Comparison of ENCODE assay signal across 16 cellular contexts in the genomic region with DNA sequence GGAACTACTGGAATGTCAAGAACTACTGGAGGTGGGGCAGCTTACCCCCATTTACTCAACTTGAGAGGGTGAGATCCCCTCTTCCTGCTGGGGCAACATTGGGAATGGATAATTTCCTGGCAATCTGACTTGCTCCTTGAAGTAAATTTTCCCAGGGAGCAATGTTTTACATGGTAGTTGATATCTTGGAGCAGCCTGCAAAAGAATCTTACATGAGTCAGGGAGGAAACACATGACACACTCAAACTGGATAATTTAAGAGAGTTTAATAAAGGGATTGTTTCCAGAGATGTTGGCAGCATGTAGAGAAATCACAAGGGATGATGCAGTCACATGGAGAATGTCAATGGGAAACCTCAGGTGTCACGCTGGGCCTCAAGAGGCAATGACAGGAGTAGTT.
DNase-seq lines count a peak whose midpoint lies in the region; TF ChIP-seq lines count a peak whose summit lies in the region.
"Had no signal": no experiment of that assay in that cellular context is flagged by ENCODE, and none has a peak within 500 bp of the region (broad histone marks: within the 10 kb centered on the region; RNA-seq: fewer than 3 reads in every experiment).

No MANE protein-coding gene starts in this region.

- no peak overlapping the region for H3K4me2 ChIP-seq in fibroblast of lung (ENCODE audit: extremely low read depth, insufficient read depth, low read length)
- H3K4me2 ChIP-seq in trophoblast cell (ENCODE audit: low read length): no peak overlapping the region
- H3K4me2 ChIP-seq: BLaER1 had no signal

- no peaks in the 10 kb centered on the region for H3K27me3 Mint-ChIP-seq in Calu3 (ENCODE audit: unreplicated experiment)

- TF ChIP-seq CTCF in Calu3 (IDR thresholded peaks at IDR 0.05; ENCODE audit: unreplicated experiment) (no peak), fibroblast of lung (conservative IDR thresholded peaks at IDR 0.05 in 1 of 2, IDR thresholded peaks at IDR 0.05 in 1 of 2; ENCODE audit: low read depth in 1 of 2, low read length in 2 of 2) (no peak)

- H3K27ac ChIP-seq in fibroblast of lung (ENCODE audit: insufficient read depth, low read length): no peak overlapping the region
- H3K27ac ChIP-seq in trophoblast cell (ENCODE audit: low read depth, low read length): no peak overlapping the region
- H3K27ac ChIP-seq: adrenal gland, BLaER1, colonic mucosa, WERI-Rb-1 had no signal

- H3K18ac ChIP-seq in trophoblast cell (ENCODE audit: low read length): no peak overlapping the region

- DNase-seq in Calu3: no peak
- DNase-seq in LHCN-M2 (ENCODE audit: low read depth): peak; percentile 48
- peak; percentile 66 to 85 for DNase-seq in fibroblast of lung (ENCODE audit: low read depth in 2 of 2)
- DNase-seq in trophoblast cell: no peak
- DNase-seq in NCI-H2081 treated with DMSO at 0.1 percent for 48 hours (lab: John Stamatoyannopoulos, UW): no peak
- no peak for DNase-seq in NK-92 treated with Interleukin-12 subunit alpha and Interleukin-12 subunit beta, amount 100 ng/mL, for 24 hours (lab: John Stamatoyannopoulos, UW)
- DNase-seq in NCI-H748 treated with DMSO at 0.1 percent for 48 hours (lab: John Stamatoyannopoulos, UW): no peak
- no peak for DNase-seq in HuH-7.5 (ENCODE audit: low spot score)
- DNase-seq: activated CD8-positive, alpha-beta T cell treated with anti-CD3 and anti-CD28 coated beads, Interleukin-2, amount 10 ng/mL, durations not matched to agents 7 days and 5 days; adrenal gland; colonic mucosa; left ventricle myocardium superior; NCI-H69; SW 1271; WERI-Rb-1 had no signal

- H3K36me3 ChIP-seq in fibroblast of lung (ENCODE audit: control insufficient read depth, insufficient read depth, low read length) (no peaks in the 10 kb centered on the region), trophoblast cell (ENCODE audit: control insufficient read depth in 1 of 2, insufficient read depth in 2 of 2, low read length in 2 of 2) (no peaks in the 10 kb centered on the region)
- H3K36me3 ChIP-seq: adrenal gland, BLaER1, colonic mucosa, WERI-Rb-1 had no signal

- intact Hi-C loops in Calu3 (cut with micrococcal nuclease; ENCODE audit: unreplicated experiment): no loop called here

- no peak overlapping the region for H3K23ac ChIP-seq in trophoblast cell (ENCODE audit: low read length)

- no peak overlapping the region for H4K91ac ChIP-seq in trophoblast cell (ENCODE audit: low read depth, low read length)

- no TSS peak for BruUV-seq in Calu3 (replicated peaks; lab: Mats Ljungman, UMichigan)

- H3K79me1 ChIP-seq in trophoblast cell (ENCODE audit: low read length): no peaks in the 10 kb centered on the region

- H4K8ac ChIP-seq in trophoblast cell (ENCODE audit: low read depth, low read length): peak overlapping the region; percentile 9

- H3K27me3 ChIP-seq in fibroblast of lung (ENCODE audit: control insufficient read depth, insufficient read depth, low read length) (no peaks in the 10 kb centered on the region), trophoblast cell (ENCODE audit: insufficient read depth, low read length) (no peaks in the 10 kb centered on the region)
- H3K27me3 ChIP-seq: adrenal gland, colonic mucosa had no signal

- H2AFZ ChIP-seq in fibroblast of lung (ENCODE audit: low read length): no peak overlapping the region
- no peak overlapping the region for H2AFZ ChIP-seq in trophoblast cell (ENCODE audit: insufficient read depth, low read length, poor library complexity)

- H3K4me3 Mint-ChIP-seq in Calu3 (ENCODE audit: low read depth, unreplicated experiment): no peak overlapping the region
- H3K4me3 Mint-ChIP-seq: activated CD8-positive, alpha-beta T cell treated with anti-CD3 and anti-CD28 coated beads, Interleukin-2, amount 10 ng/mL, durations not matched to agents 7 days and 5 days had no signal

- H2AK5ac ChIP-seq in trophoblast cell (ENCODE audit: low read length): no peak overlapping the region

- H3K14ac ChIP-seq in trophoblast cell (ENCODE audit: low read length): no peak overlapping the region

- H4K12ac ChIP-seq in trophoblast cell (ENCODE audit: low read depth, low read length): no peak overlapping the region

- H4K20me1 ChIP-seq in fibroblast of lung (ENCODE audit: control insufficient read depth, extremely low read depth, insufficient read depth, low read length): no peaks in the 10 kb centered on the region
- H4K20me1 ChIP-seq: BLaER1 had no signal

- WGBS in trophoblast cell (ENCODE audit: extremely low coverage, insufficient coverage, insufficient read length): no CpG with 5 or more reads among the region's 1 CpG

- peaks cover 4% of the 10 kb centered on the region for H3K9me3 Mint-ChIP-seq in Calu3 (ENCODE audit: low read depth, unreplicated experiment)

- peaks cover 4% of the 10 kb centered on the region for H3K36me3 Mint-ChIP-seq in Calu3 (ENCODE audit: insufficient read depth, unreplicated experiment)

- no peak overlapping the region for H2BK120ac ChIP-seq in trophoblast cell (ENCODE audit: insufficient read depth, low read length, poor library complexity)

- CTCF ChIA-PET in Calu3 (lab: Charles Lee): no interaction called here

- H3K27ac Mint-ChIP-seq in Calu3 (ENCODE audit: unreplicated experiment): peak overlapping the region; percentile 26
- H3K27ac Mint-ChIP-seq: activated CD8-positive, alpha-beta T cell treated with anti-CD3 and anti-CD28 coated beads, Interleukin-2, amount 10 ng/mL, durations not matched to agents 7 days and 5 days had no signal

- H3K9me3 ChIP-seq in fibroblast of lung (ENCODE audit: control insufficient read depth, insufficient read depth, low read depth, low read length): no peaks in the 10 kb centered on the region
- H3K9me3 ChIP-seq in trophoblast cell (ENCODE audit: insufficient read depth, low read depth, low read length): peaks cover 1% of the 10 kb centered on the region
- H3K9me3 ChIP-seq: adrenal gland, BLaER1, colonic mucosa had no signal

- no peak overlapping the region for H3K4me3 ChIP-seq in fibroblast of lung (replicated peaks in 1 of 4; ENCODE audit: control extremely low read depth in 1 of 4, insufficient read depth in 1 of 4, low read depth in 3 of 4, low read length in 4 of 4)
- H3K4me3 ChIP-seq in trophoblast cell (ENCODE audit: low read depth, low read length): no peak overlapping the region
- H3K4me3 ChIP-seq: adrenal gland, BLaER1, colonic mucosa had no signal

- H2BK5ac ChIP-seq in trophoblast cell (ENCODE audit: low read depth, low read length, poor library complexity): no peak overlapping the region

- H3K9ac ChIP-seq in fibroblast of lung (ENCODE audit: insufficient read depth, low read length) (no peak overlapping the region), trophoblast cell (ENCODE audit: low read length) (no peak overlapping the region)
- H3K9ac ChIP-seq: BLaER1 had no signal

- H3K4me1 Mint-ChIP-seq in Calu3 (ENCODE audit: low read depth, unreplicated experiment): peaks cover 58% of the 10 kb centered on the region

- H3K79me2 ChIP-seq in fibroblast of lung (ENCODE audit: control insufficient read depth, insufficient read depth, low read length) (no peaks in the 10 kb centered on the region), trophoblast cell (ENCODE audit: control insufficient read depth, insufficient read depth, low read length, poor library complexity) (no peaks in the 10 kb centered on the region)

- H2BK12ac ChIP-seq in trophoblast cell (ENCODE audit: low read length): no peak overlapping the region

- no peak overlapping the region for H3K4ac ChIP-seq in trophoblast cell (ENCODE audit: low read depth, low read length)

- H3K4me1 ChIP-seq in fibroblast of lung (ENCODE audit: control insufficient read depth, extremely low read depth, insufficient read depth, low read length): peaks cover 18% of the 10 kb centered on the region
- peaks cover 0 to 4% of the 10 kb centered on the region in 2 experiments for H3K4me1 ChIP-seq in trophoblast cell (ENCODE audit: control insufficient read depth in 1 of 2, insufficient read depth in 2 of 2, low read length in 2 of 2)
- H3K4me1 ChIP-seq: BLaER1, colonic mucosa had no signal

Comparison
In these comparisons a context has a peak if more than half of its experiments do, and no peak if none do; other contexts are left out.
1. DNase-seq: peak in LHCN-M2 (single experiment) and fibroblast of lung (2 of 2); none in Calu3 (single experiment), trophoblast cell (0 of 2), NCI-H2081 treated with DMSO at 0.1 percent for 48 hours (single experiment), NK-92 treated with Interleukin-12 subunit alpha and Interleukin-12 subunit beta, amount 100 ng/mL, for 24 hours (single experiment), NCI-H748 treated with DMSO at 0.1 percent for 48 hours (single experiment) and HuH-7.5 (single experiment).